ENCODE assay signal across 7 cellular contexts in the genomic region with DNA sequence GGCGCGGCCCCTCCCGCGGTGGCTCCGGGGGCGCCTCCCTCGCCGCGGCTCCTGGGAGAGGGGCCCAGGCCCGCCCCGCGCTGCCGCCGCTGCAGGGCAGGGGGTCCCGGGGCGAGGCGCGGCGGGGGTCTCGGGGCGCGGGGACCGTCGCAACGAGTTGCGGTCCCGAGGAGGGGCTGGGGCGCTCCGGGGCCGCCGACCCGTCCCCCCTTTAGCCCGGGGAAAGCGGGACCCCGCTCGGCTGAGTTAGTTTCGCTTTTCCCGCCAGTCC. TPM values are rescaled to one million over a fixed set of nuclear protein-coding genes. Genes with fewer than 3 reads are reported as not detected.
DNase-seq lines count a peak whose midpoint lies in the region; ATAC-seq and TF ChIP-seq lines count a peak whose summit lies in the region.

No MANE protein-coding gene starts in this region.

- peak overlapping the region; percentile 82 to 98 for H3K27ac ChIP-seq in ascending aorta
- peak overlapping the region; percentile 87 to 93 for H3K27ac ChIP-seq in thoracic aorta

- intact Hi-C loops in ascending aorta (cut with DNase I): loop anchor here (2.0 to 5.0 kb wide), 3 partner anchors 32 to 108 kb away; no protein-coding TSS in a partner anchor
- intact Hi-C loops in left colon (cut with DNase I, micrococcal nuclease): no loop called here

- H3K9me3 ChIP-seq in HAP-1 (peaks cover 9% of the 10 kb centered on the region), ascending aorta (peaks cover 5 to 9% of the 10 kb centered on the region in 2 donors), thoracic aorta (peaks cover 6% of the 10 kb centered on the region)

- in situ Hi-C loops in HAP-1 (cut with MboI; ENCODE audit: low sequenced_read_pairs): no loop called here

- H3K36me3 ChIP-seq in HAP-1 (replicated peaks): no peaks in the 10 kb centered on the region
- no peaks in the 10 kb centered on the region for H3K36me3 ChIP-seq in ascending aorta
- H3K36me3 ChIP-seq in thoracic aorta: no peaks in the 10 kb centered on the region

- no peak for TF ChIP-seq CTCF in ascending aorta (IDR thresholded peaks at IDR 0.05)
- no peak for TF ChIP-seq CTCF in thoracic aorta (IDR thresholded peaks at IDR 0.05)

- H3K27me3 ChIP-seq in HAP-1 (ENCODE audit: low read depth) (no peaks in the 10 kb centered on the region), ascending aorta (no peaks in the 10 kb centered on the region), thoracic aorta (replicated peaks; ENCODE audit: insufficient read depth) (no peaks in the 10 kb centered on the region)

- H3K4me3 ChIP-seq in HAP-1 (peak overlapping the region; percentile 63), ascending aorta (peak overlapping the region; percentile 89 to 95), thoracic aorta (peak overlapping the region; percentile 87)

- ATAC-seq in left colon: peak; percentile 5
- ATAC-seq in thoracic aorta (ENCODE audit: insufficient number of reproducible peaks, low FRiP score, low read depth): no peak
- no peak for ATAC-seq in GM18868 (IDR thresholded peaks at IDR 0.05; ENCODE audit: unreplicated experiment)

- DNase-seq in HAP-1 (ENCODE audit: low spot score in 2 of 2) (no peak), ascending aorta (ENCODE audit: low spot score in 2 of 2) (no peak), left colon (no peak), thoracic aorta (ENCODE audit: low spot score) (no peak), mesenteric fat pad (ENCODE audit: low spot score) (no peak), NCI-H2029 treated with DMSO at 0.1 percent for 48 hours (lab: John Stamatoyannopoulos, UW) (no peak)

- H3K4me1 ChIP-seq in HAP-1 (peaks cover 8% of the 10 kb centered on the region), ascending aorta (peaks cover 8 to 32% of the 10 kb centered on the region in 2 donors), thoracic aorta (ENCODE audit: control insufficient read depth in 1 of 2, low read depth in 2 of 2) (peaks cover 35 to 60% of the 10 kb centered on the region in 2 donors)

RNA-seq across cellular contexts. Expression of a gene that starts 0.5 kb away (rescaled TPM):
- 64.9 TPM for total RNA-seq in ascending aorta
- 10 to 100 TPM; 30.3 to 56.4 TPM for total RNA-seq in left colon
- total RNA-seq in thoracic aorta: 100 to 1,000 TPM; 107 to 171 TPM
- 48.8 TPM for total RNA-seq in mesenteric fat pad

RNA-seq across cellular contexts. Expression of a gene that starts 58.6 kb away (rescaled TPM):
- total RNA-seq in ascending aorta (56.8 TPM), left colon (10 to 100 TPM; 33.4 to 34.9 TPM), thoracic aorta (10 to 100 TPM; 57.8 to 80.6 TPM), mesenteric fat pad (77.6 TPM)
